ENCODE assay signal across 2 cellular contexts in genomic region chrX:71533850-71534515, GRCh38.
TF ChIP-seq lines count a peak whose summit lies in the region.

No MANE protein-coding gene starts in this region.

TF ChIP-seq in IMR-90, 13 proteins besides CTCF, POLR2A, EP300 and RAD21:
- no peak for TF ChIP-seq CEBPB (IDR thresholded peaks at IDR 0.05; ENCODE audit: low read depth, low read length)
- TF ChIP-seq, protein P1, sequence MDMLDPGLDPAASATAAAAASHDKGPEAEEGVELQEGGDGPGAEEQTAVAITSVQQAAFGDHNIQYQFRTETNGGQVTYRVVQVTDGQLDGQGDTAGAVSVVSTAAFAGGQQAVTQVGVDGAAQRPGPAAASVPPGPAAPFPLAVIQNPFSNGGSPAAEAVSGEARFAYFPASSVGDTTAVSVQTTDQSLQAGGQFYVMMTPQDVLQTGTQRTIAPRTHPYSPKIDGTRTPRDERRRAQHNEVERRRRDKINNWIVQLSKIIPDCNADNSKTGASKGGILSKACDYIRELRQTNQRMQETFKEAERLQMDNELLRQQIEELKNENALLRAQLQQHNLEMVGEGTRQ (IDR thresholded peaks at IDR 0.05; ENCODE audit: low read depth, low read length), result no peak
- TF ChIP-seq MXI1 (IDR thresholded peaks at IDR 0.05; ENCODE audit: borderline replicate concordance, low read depth, low read length), result no peak
- no peak for TF ChIP-seq NFE2L2 (IDR thresholded peaks at IDR 0.05; ENCODE audit: low read depth, low read length)
- no peak for TF ChIP-seq MAFK (IDR thresholded peaks at IDR 0.05; ENCODE audit: low read depth, low read length)
- no peak for TF ChIP-seq ELK1 (IDR thresholded peaks at IDR 0.05; ENCODE audit: borderline replicate concordance, low read depth, low read length)
- TF ChIP-seq RCOR1 (IDR thresholded peaks at IDR 0.05; ENCODE audit: insufficient replicate concordance, low read length), result no peak

TF ChIP-seq in SK-N-SH, 30 proteins besides CTCF, POLR2A, EP300 and RAD21:
- TF ChIP-seq USF1 (IDR thresholded peaks at IDR 0.05; ENCODE audit: borderline replicate concordance, low read depth) (no peak), CHD2 (IDR thresholded peaks at IDR 0.05; ENCODE audit: low read length, partially characterized antibody) (peak; percentile 58), TAF1 (IDR thresholded peaks at IDR 0.05; ENCODE audit: borderline replicate concordance, low read depth, low read length) (0 out of 2 replicates have a peak, but pooled peaks have one; percentile 6), PBX3 (IDR thresholded peaks at IDR 0.05) (0 out of 2 replicates have a peak, but pooled peaks have one; percentile 6), IRF3 (IDR thresholded peaks at IDR 0.05; ENCODE audit: low read depth, low read length) (no peak)
